Comparison of ENCODE assay signal across 1 cellular context in the genomic region with DNA sequence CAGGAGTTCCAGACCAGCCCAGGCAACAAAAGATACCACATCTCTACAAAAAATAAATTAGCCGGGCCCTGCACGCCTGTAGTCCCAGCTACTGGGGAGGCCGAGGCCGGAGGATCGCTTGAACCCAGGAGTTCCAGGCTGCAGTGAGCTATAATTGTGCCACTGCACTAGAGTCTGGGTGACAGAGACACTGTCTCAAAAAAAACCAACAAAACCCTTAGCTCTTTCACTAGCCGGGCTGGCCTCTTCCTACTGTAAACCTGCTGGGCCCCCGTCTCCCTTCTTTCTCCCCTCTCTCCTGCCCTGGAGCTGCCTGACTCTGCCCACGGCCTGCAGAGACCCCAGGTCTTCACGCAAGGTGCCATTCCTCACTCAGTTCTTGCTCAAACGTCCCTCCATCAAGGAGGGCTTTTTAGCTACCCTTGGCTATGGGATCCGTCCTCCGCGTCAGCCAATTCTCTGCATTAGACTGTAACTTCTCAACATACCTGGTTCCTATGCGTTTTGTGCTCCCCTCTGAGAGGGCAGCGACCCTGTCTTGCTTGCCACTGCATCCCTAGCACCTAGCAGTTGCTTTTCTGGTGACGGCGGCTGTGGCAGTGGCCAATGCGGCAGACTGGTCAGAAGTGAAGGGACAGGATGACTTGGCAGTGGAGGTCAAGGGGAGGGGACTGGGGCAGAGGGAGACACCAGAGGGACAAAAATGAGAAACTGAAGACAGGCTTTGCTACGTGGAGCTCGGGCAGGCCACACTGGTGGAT.
TF ChIP-seq lines count a peak whose summit lies in the region.

No MANE protein-coding gene starts in this region.

TF ChIP-seq in GM23338, 12 proteins besides CTCF, POLR2A, EP300 and RAD21 (continued from another document):
- TF ChIP-seq NANOG (IDR thresholded peaks at IDR 0.05; ENCODE audit: borderline replicate concordance) (no peak), EZH2phosphoT487 (IDR thresholded peaks at IDR 0.05; ENCODE audit: unreplicated experiment) (no peak), POLR2AphosphoS5 (IDR thresholded peaks at IDR 0.05; ENCODE audit: low read depth) (no peak), STAT1 (IDR thresholded peaks at IDR 0.05; ENCODE audit: unreplicated experiment) (no peak), JUNB (IDR thresholded peaks at IDR 0.05; ENCODE audit: unreplicated experiment) (no peak), ZNF331 (CRISPR knock-in tag; IDR thresholded peaks at IDR 0.05; ENCODE audit: low read depth) (no peak), EZH2 (IDR thresholded peaks at IDR 0.05; ENCODE audit: low read depth, unreplicated experiment) (no peak)
- TF ChIP-seq, protein P1, sequence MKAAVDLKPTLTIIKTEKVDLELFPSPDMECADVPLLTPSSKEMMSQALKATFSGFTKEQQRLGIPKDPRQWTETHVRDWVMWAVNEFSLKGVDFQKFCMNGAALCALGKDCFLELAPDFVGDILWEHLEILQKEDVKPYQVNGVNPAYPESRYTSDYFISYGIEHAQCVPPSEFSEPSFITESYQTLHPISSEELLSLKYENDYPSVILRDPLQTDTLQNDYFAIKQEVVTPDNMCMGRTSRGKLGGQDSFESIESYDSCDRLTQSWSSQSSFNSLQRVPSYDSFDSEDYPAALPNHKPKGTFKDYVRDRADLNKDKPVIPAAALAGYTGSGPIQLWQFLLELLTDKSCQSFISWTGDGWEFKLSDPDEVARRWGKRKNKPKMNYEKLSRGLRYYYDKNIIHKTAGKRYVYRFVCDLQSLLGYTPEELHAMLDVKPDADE (IDR thresholded peaks at IDR 0.05) = no peak
- TF ChIP-seq, protein P2, sequence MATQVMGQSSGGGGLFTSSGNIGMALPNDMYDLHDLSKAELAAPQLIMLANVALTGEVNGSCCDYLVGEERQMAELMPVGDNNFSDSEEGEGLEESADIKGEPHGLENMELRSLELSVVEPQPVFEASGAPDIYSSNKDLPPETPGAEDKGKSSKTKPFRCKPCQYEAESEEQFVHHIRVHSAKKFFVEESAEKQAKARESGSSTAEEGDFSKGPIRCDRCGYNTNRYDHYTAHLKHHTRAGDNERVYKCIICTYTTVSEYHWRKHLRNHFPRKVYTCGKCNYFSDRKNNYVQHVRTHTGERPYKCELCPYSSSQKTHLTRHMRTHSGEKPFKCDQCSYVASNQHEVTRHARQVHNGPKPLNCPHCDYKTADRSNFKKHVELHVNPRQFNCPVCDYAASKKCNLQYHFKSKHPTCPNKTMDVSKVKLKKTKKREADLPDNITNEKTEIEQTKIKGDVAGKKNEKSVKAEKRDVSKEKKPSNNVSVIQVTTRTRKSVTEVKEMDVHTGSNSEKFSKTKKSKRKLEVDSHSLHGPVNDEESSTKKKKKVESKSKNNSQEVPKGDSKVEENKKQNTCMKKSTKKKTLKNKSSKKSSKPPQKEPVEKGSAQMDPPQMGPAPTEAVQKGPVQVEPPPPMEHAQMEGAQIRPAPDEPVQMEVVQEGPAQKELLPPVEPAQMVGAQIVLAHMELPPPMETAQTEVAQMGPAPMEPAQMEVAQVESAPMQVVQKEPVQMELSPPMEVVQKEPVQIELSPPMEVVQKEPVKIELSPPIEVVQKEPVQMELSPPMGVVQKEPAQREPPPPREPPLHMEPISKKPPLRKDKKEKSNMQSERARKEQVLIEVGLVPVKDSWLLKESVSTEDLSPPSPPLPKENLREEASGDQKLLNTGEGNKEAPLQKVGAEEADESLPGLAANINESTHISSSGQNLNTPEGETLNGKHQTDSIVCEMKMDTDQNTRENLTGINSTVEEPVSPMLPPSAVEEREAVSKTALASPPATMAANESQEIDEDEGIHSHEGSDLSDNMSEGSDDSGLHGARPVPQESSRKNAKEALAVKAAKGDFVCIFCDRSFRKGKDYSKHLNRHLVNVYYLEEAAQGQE (IDR thresholded peaks at IDR 0.05; ENCODE audit: unreplicated experiment) = no peak
- TF ChIP-seq, protein P3, sequence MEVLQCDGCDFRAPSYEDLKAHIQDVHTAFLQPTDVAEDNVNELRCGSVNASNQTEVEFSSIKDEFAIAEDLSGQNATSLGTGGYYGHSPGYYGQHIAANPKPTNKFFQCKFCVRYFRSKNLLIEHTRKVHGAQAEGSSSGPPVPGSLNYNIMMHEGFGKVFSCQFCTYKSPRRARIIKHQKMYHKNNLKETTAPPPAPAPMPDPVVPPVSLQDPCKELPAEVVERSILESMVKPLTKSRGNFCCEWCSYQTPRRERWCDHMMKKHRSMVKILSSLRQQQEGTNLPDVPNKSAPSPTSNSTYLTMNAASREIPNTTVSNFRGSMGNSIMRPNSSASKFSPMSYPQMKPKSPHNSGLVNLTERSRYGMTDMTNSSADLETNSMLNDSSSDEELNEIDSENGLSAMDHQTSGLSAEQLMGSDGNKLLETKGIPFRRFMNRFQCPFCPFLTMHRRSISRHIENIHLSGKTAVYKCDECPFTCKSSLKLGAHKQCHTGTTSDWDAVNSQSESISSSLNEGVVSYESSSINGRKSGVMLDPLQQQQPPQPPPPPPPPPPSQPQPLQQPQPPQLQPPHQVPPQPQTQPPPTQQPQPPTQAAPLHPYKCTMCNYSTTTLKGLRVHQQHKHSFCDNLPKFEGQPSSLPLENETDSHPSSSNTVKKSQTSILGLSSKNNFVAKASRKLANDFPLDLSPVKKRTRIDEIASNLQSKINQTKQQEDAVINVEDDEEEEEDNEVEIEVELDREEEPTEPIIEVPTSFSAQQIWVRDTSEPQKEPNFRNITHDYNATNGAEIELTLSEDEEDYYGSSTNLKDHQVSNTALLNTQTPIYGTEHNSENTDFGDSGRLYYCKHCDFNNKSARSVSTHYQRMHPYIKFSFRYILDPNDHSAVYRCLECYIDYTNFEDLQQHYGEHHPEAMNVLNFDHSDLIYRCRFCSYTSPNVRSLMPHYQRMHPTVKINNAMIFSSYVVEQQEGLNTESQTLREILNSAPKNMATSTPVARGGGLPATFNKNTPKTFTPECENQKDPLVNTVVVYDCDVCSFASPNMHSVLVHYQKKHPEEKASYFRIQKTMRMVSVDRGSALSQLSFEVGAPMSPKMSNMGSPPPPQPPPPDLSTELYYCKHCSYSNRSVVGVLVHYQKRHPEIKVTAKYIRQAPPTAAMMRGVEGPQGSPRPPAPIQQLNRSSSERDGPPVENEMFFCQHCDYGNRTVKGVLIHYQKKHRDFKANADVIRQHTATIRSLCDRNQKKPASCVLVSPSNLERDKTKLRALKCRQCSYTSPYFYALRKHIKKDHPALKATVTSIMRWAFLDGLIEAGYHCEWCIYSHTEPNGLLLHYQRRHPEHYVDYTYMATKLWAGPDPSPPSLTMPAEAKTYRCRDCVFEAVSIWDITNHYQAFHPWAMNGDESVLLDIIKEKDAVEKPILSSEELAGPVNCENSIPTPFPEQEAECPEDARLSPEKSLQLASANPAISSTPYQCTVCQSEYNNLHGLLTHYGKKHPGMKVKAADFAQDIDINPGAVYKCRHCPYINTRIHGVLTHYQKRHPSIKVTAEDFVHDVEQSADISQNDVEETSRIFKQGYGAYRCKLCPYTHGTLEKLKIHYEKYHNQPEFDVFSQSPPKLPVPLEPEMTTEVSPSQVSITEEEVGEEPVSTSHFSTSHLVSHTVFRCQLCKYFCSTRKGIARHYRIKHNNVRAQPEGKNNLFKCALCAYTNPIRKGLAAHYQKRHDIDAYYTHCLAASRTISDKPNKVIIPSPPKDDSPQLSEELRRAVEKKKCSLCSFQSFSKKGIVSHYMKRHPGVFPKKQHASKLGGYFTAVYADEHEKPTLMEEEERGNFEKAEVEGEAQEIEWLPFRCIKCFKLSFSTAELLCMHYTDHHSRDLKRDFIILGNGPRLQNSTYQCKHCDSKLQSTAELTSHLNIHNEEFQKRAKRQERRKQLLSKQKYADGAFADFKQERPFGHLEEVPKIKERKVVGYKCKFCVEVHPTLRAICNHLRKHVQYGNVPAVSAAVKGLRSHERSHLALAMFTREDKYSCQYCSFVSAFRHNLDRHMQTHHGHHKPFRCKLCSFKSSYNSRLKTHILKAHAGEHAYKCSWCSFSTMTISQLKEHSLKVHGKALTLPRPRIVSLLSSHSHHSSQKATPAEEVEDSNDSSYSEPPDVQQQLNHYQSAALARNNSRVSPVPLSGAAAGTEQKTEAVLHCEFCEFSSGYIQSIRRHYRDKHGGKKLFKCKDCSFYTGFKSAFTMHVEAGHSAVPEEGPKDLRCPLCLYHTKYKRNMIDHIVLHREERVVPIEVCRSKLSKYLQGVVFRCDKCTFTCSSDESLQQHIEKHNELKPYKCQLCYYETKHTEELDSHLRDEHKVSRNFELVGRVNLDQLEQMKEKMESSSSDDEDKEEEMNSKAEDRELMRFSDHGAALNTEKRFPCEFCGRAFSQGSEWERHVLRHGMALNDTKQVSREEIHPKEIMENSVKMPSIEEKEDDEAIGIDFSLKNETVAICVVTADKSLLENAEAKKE (CRISPR knock-in tag; IDR thresholded peaks at IDR 0.05) = no peak
